ENCODE assay signal across 19 cellular contexts in the genomic region with DNA sequence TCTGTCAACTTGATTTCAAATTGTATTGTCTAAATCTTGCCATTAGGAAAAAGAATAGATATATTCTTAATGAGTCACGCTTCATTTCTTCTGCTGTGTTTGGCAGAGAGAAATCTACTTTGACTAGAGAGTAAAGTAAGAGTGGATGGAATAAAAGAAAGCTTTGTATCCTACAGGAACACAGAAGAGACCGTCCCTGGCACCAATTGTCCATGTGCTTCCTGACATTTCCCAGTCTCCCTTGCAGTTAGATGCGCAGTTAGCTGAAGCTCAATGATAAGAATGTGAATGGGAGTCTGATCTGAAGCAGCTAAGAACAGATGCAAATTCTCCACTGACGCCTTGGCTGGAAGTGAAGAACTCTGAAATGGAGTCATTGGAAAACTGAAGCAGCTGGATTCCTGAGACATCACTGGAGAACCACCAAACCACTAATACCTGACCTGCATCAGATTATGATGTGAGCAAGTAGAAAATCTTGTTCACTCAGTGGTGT.
A peak's percentile ranks its signal among the peaks of the same experiment; 100 is the strongest.
DNase-seq lines count a peak whose midpoint lies in the region; TF ChIP-seq lines count a peak whose summit lies in the region.
"Had no signal": no experiment of that assay in that cellular context is flagged by ENCODE, and none has a peak within 500 bp of the region (broad histone marks: within the 10 kb centered on the region; RNA-seq: fewer than 3 reads in every experiment).

No MANE protein-coding gene starts in this region.

- H3K9me3 Mint-ChIP-seq in neural crest cell: peaks cover 28% of the 10 kb centered on the region
- H3K9me3 Mint-ChIP-seq: CD8-positive, alpha-beta T cell; H9 had no signal

- in situ Hi-C loops in SK-MEL-5 (cut with HindIII; ENCODE audit: low pct_unique_long_range_greater_than_20kb, low sequenced_read_pairs): no loop called here

- no peaks in the 10 kb centered on the region for H3K27me3 Mint-ChIP-seq in neural crest cell (ENCODE audit: low read depth)
- H3K27me3 Mint-ChIP-seq: natural killer cell treated with Interleukin-12 subunit alpha and Interleukin-12 subunit beta and Interleukin-15 and Interleukin-18, amount 100 ng/mL, for 72 hours had no signal

- no peak overlapping the region for H3K27ac Mint-ChIP-seq in neural crest cell (ENCODE audit: unreplicated experiment)
- H3K27ac Mint-ChIP-seq: CD8-positive, alpha-beta T cell; H9; natural killer cell treated with Interleukin-12 subunit alpha and Interleukin-12 subunit beta and Interleukin-15 and Interleukin-18, amount 100 ng/mL, for 72 hours; WTC11 had no signal

- H3K4me1 Mint-ChIP-seq in neural crest cell: peaks cover 47% of the 10 kb centered on the region

- H3K36me3 Mint-ChIP-seq in neural crest cell (ENCODE audit: low read depth): peaks cover 20% of the 10 kb centered on the region
- H3K36me3 Mint-ChIP-seq: CD8-positive, alpha-beta T cell; natural killer cell treated with Interleukin-12 subunit alpha and Interleukin-12 subunit beta and Interleukin-15 and Interleukin-18, amount 100 ng/mL, for 72 hours; WTC11 had no signal

- DNase-seq in AG08396 (ENCODE audit: low spot score) (peak; percentile 21), SK-MEL-5 (ENCODE audit: low read depth, low spot score) (peak; percentile 37), globus pallidus (ENCODE audit: low spot score) (peak; percentile 64), neural crest cell (ENCODE audit: low read depth, low spot score) (peak; percentile 5), DMS53 treated with DMSO at 0.1 percent for 48 hours (lab: John Stamatoyannopoulos, UW; ENCODE audit: unreplicated experiment) (no peak), NCI-H510A treated with DMSO at 0.1 percent for 48 hours (lab: John Stamatoyannopoulos, UW) (no peak), mucosa of gallbladder (ENCODE audit: low spot score) (no peak), Kasumi-1 (lab: John Stamatoyannopoulos, UW) (no peak)
- DNase-seq: activated gamma-delta T cell; aorta; CD8-positive, alpha-beta T cell; H9; MM.1S; NCI-H2081 treated with DMSO at 0.1 percent for 48 hours; NCI-H774; stimulated activated CD4-positive, alpha-beta T cell treated with anti-CD3 and anti-CD28 coated beads, Interleukin-4, amount 100 ng/mL, for 4 hours; transverse colon had no signal

- no peak for TF ChIP-seq CTCF in neural crest cell (conservative IDR thresholded peaks at IDR 0.05)

- peak overlapping the region; percentile 33 for H3K4me3 Mint-ChIP-seq in neural crest cell
- H3K4me3 Mint-ChIP-seq: CD8-positive, alpha-beta T cell; H9; natural killer cell treated with Interleukin-12 subunit alpha and Interleukin-12 subunit beta and Interleukin-15 and Interleukin-18, amount 100 ng/mL, for 72 hours; WTC11 had no signal

Comparison
In these comparisons a context has a peak if more than half of its experiments do, and no peak if none do; other contexts are left out.
1. DNase-seq: peak in AG08396 (single experiment), SK-MEL-5 (single experiment), globus pallidus (single experiment) and neural crest cell (single experiment); none in DMS53 treated with DMSO at 0.1 percent for 48 hours (single experiment), NCI-H510A treated with DMSO at 0.1 percent for 48 hours (single experiment), mucosa of gallbladder (single experiment) and Kasumi-1 (0 of 2).